ENCODE assay signal across 9 cellular contexts in genomic region chr16:68265078-68265925, GRCh38. TPM values are rescaled to one million over a fixed set of nuclear protein-coding genes. Genes with fewer than 3 reads are reported as not detected.
DNase-seq lines count a peak whose midpoint lies in the region; ATAC-seq, FAIRE-seq and TF ChIP-seq lines count a peak whose summit lies in the region.
"Had no signal": no experiment of that assay in that cellular context is flagged by ENCODE, and none has a peak within 500 bp of the region (broad histone marks: within the 10 kb centered on the region; RNA-seq: fewer than 3 reads in every experiment).

No MANE protein-coding gene starts in this region.

- peak overlapping the region; percentile 93 for H3K4me3 Mint-ChIP-seq in WTC11

- peaks cover 11 to 57% (median 45%) of the 10 kb centered on the region in 11 experiments; a peak in 20 of 22 replicates for H4K20me1 ChIP-seq in BLaER1 treated with 17β-estradiol and CSF1 and Interleukin-3, amounts not matched to agents 10 nM and 100 nM

- CTCF ChIA-PET in WTC11 (lab: Charles Lee): interaction anchor here (1.3 to 2.6 kb wide), 4 partner anchors 46 to 255 kb away, joined by 4 to 41 read pairs (median 12); partner anchors contain the start of genes PRMT7 and SLC7A6OS

- no peak for TF ChIP-seq EP300 in stomach (IDR thresholded peaks at IDR 0.05)

- peaks cover 16% of the 10 kb centered on the region for H3K27me3 Mint-ChIP-seq in WTC11 (ENCODE audit: low read depth)

- peak overlapping the region; percentile 83 to 97 (median 89) for H3K4me2 ChIP-seq in BLaER1 treated with 17β-estradiol and CSF1 and Interleukin-3, amounts not matched to agents 10 nM and 100 nM

- WGBS in lung, 2 donors: 4 to 5% methylated on average over 23 of the region's 23 CpGs
- 4 to 8% (median 6%) methylated on average over 23 of the region's 23 CpGs for WGBS in stomach, 5 donors

- H3K36me3 ChIP-seq in BLaER1 treated with 17β-estradiol and CSF1 and Interleukin-3, amounts not matched to agents 10 nM and 100 nM: peaks cover 21 to 46% (median 36%) of the 10 kb centered on the region in 11 experiments; a peak in 21 of 22 replicates
- peaks cover 0 to 3% of the 10 kb centered on the region in 2 donors for H3K36me3 ChIP-seq in lung (ENCODE audit: control insufficient read depth in 2 of 2, insufficient read depth in 2 of 2, low read length in 2 of 2)
- H3K36me3 ChIP-seq in stomach: peaks cover 2 to 7% (median 6%) of the 10 kb centered on the region in 4 donors

- peaks cover 34% of the 10 kb centered on the region for H3K4me1 Mint-ChIP-seq in WTC11

- H3K9me3 Mint-ChIP-seq in WTC11: no peaks in the 10 kb centered on the region

- H3K36me3 Mint-ChIP-seq in WTC11: no peaks in the 10 kb centered on the region

- POLR2A ChIA-PET in WTC11 (lab: Charles Lee): no interaction called here

- FAIRE-seq in GM19239 (lab: Jason Lieb, UNC): peak; percentile 51

- DNase-seq in GM19239 (ENCODE audit: insufficient read length, low spot score): no peak
- DNase-seq in LoVo (ENCODE audit: low spot score): peak; percentile 87
- DNase-seq in WTC11 (ENCODE audit: low spot score): peak; percentile 25
- peak; percentile 52 for DNase-seq in effector CD4-positive, alpha-beta T cell
- peak; percentile 83 for DNase-seq in lung (ENCODE audit: low spot score)
- DNase-seq in stomach: peak; percentile 70
- no peak for DNase-seq in NCI-H1694 (lab: John Stamatoyannopoulos, UW)

- no peaks in the 10 kb centered on the region for H3K9me3 ChIP-seq in BLaER1 treated with 17β-estradiol and CSF1 and Interleukin-3, amounts not matched to agents 10 nM and 100 nM (replicated peaks in 1 of 11)
- H3K9me3 ChIP-seq in lung (ENCODE audit: control insufficient read depth in 2 of 2, insufficient read depth in 1 of 2, low read length in 1 of 2): no peaks in the 10 kb centered on the region
- no peaks in the 10 kb centered on the region for H3K9me3 ChIP-seq in stomach

- ATAC-seq in WTC11: peak; percentile 8
- ATAC-seq in lung (ENCODE audit: insufficient read depth, low FRiP score): peak; percentile 51

- TF ChIP-seq POLR2A in stomach (IDR thresholded peaks at IDR 0.05): no peak

- peak overlapping the region; percentile 87 to 98 (median 92) for H3K9ac ChIP-seq in BLaER1 treated with 17β-estradiol and CSF1 and Interleukin-3, amounts not matched to agents 10 nM and 100 nM

- peaks cover 26 to 73% (median 61%) of the 10 kb centered on the region in 10 experiments for H3K4me1 ChIP-seq in BLaER1 treated with 17β-estradiol and CSF1 and Interleukin-3, amounts not matched to agents 10 nM and 100 nM
- H3K4me1 ChIP-seq in lung (ENCODE audit: control insufficient read depth in 2 of 2, insufficient read depth in 2 of 2, low read length in 2 of 2) (peaks cover 5 to 12% of the 10 kb centered on the region in 2 donors), stomach (peaks cover 20 to 71% (median 38%) of the 10 kb centered on the region in 4 donors)

- H3K4me3 ChIP-seq in BLaER1 treated with 17β-estradiol and CSF1 and Interleukin-3, amounts not matched to agents 10 nM and 100 nM: peak overlapping the region; percentile 75 to 92 (median 83)
- peak overlapping the region; percentile 68 for H3K4me3 ChIP-seq in lung
- H3K4me3 ChIP-seq in stomach: peak overlapping the region; percentile 65 to 91 (median 75)

- H3K27ac ChIP-seq in BLaER1 treated with 17β-estradiol and CSF1 and Interleukin-3, amounts not matched to agents 10 nM and 100 nM: peak overlapping the region; percentile 85 to 97 (median 93)
- H3K27ac ChIP-seq in lung (ENCODE audit: low read depth in 1 of 2, low read length in 1 of 2) (peak overlapping the region; percentile 99), stomach (peak overlapping the region; percentile 91 to 97 (median 94))

- intact Hi-C loops in stomach (cut with DNase I; ENCODE audit: low total_unique reads): no loop called here

- peak overlapping the region; percentile 48 for H3K27ac Mint-ChIP-seq in WTC11

- TF ChIP-seq CTCF in WTC11 (IDR thresholded peaks at IDR 0.05): no peak
- TF ChIP-seq CTCF in lung (IDR thresholded peaks at IDR 0.05; ENCODE audit: control extremely low read depth, extremely low read depth): no peak
- TF ChIP-seq CTCF in stomach (IDR thresholded peaks at IDR 0.05): no peak

- H3K27me3 ChIP-seq in BLaER1 treated with 17β-estradiol and CSF1 and Interleukin-3, amounts not matched to agents 10 nM and 100 nM: no peaks in the 10 kb centered on the region
- H3K27me3 ChIP-seq in lung (ENCODE audit: control insufficient read depth, insufficient read depth) (no peaks in the 10 kb centered on the region), stomach (no peaks in the 10 kb centered on the region)

TF ChIP-seq in WTC11, 78 proteins besides CTCF, POLR2A, EP300 and RAD21:
- TF ChIP-seq ETV6 (CRISPR knock-in tag; IDR thresholded peaks at IDR 0.05): peak; percentile 32; the same call in 1 of the 2 replicates
- no peak for TF ChIP-seq SP1 (CRISPR knock-in tag; conservative IDR thresholded peaks at IDR 0.05)
- TF ChIP-seq TCF7 (CRISPR knock-in tag; IDR thresholded peaks at IDR 0.05; ENCODE audit: low read depth): no peak
- 0 out of 2 replicates have a peak, but pooled peaks have one; percentile 19 for TF ChIP-seq TEAD1 (CRISPR knock-in tag; IDR thresholded peaks at IDR 0.05)
- no peak for TF ChIP-seq ZNF532 (CRISPR knock-in tag; IDR thresholded peaks at IDR 0.05; ENCODE audit: borderline replicate concordance)
- TF ChIP-seq JAZF1 (CRISPR knock-in tag; IDR thresholded peaks at IDR 0.05): no peak
- no peak for TF ChIP-seq ZNF281 (CRISPR knock-in tag; IDR thresholded peaks at IDR 0.05)
- TF ChIP-seq GABPB1 (CRISPR knock-in tag; IDR thresholded peaks at IDR 0.05): 0 out of 2 replicates have a peak, but pooled peaks have one; percentile 21
TF ChIP-seq in WTC11: peak in this region for 3.

RNA-seq across cellular contexts. Expression of gene SLC7A6, which starts 1.0 kb away (rescaled TPM):
- total RNA-seq in WTC11 (2021) (27.4 TPM in 3 replicates), lung (10 to 100 TPM; 25.8 to 36.2 TPM), stomach (10 to 100 TPM; 11.9 to 66.1 (median 17.2) TPM)
- polyA plus RNA-seq in lung (10 to 100 TPM in 1 of 2 donors, 1 to 10 TPM in 1; 8.9 to 14.2 TPM), stomach (1 to 10 TPM; 2.9 to 6.0 (median 4.2) TPM)

RNA-seq across cellular contexts. Expression of gene PLA2G15, which starts 20.1 kb away (rescaled TPM):
- 9.4 to 10.2 TPM (median 9.8 TPM) in 3 replicates for total RNA-seq in WTC11 (2021)
- total RNA-seq in lung: 10 to 100 TPM; 15.6 to 42.4 TPM
- 10 to 100 TPM; 11.0 to 23.7 TPM for polyA plus RNA-seq in lung
- 10 to 100 TPM in 2 of 5 donors, 1 to 10 TPM in 3; 3.5 to 16.5 (median 9.8) TPM for total RNA-seq in stomach
- polyA plus RNA-seq in stomach: 1 to 10 TPM; 4.4 to 6.0 (median 5.8) TPM

RNA-seq across cellular contexts. Expression of gene ESRP2, which starts 29.4 kb away (rescaled TPM):
- total RNA-seq in WTC11 (2021) (48.5 to 55.0 TPM (median 49.8 TPM) in 3 replicates), lung (10 to 100 TPM; 43.8 to 65.5 TPM), stomach (100 to 1,000 TPM in 1 of 5 donors, 10 to 100 TPM in 4; 19.8 to 184 (median 76.3) TPM)
- polyA plus RNA-seq in lung (10 to 100 TPM; 22.5 to 34.8 TPM), stomach (10 to 100 TPM; 21.5 to 36.9 (median 31.2) TPM)
- total RNA-seq: T-helper 2 cell treated with Interferon-gamma antibody and Interleukin-4, amounts not matched to agents 100 ng/mL and 5 ng/mL, for 36 hours had no signal

RNA-seq across cellular contexts. Expression of gene SLC7A6OS, which starts 45.4 kb away (rescaled TPM):
- total RNA-seq in WTC11 (2021) (20.5 to 22.6 TPM (median 20.7 TPM) in 3 replicates), lung (10 to 100 TPM; 17.3 to 18.9 TPM), stomach (10 to 100 TPM; 12.3 to 41.4 (median 16.7) TPM)
- polyA plus RNA-seq in lung (1 to 10 TPM; 6.3 to 6.6 TPM), stomach (1 to 10 TPM; 4.7 to 5.7 (median 5.7) TPM)

RNA-seq across cellular contexts. Expression of gene PRMT7, which starts 45.5 kb away (rescaled TPM):
- 50.3 to 59.3 TPM (median 52.5 TPM) in 3 replicates for total RNA-seq in WTC11 (2021)
- 10 to 100 TPM; 38.6 to 55.5 TPM for total RNA-seq in lung
- 10 to 100 TPM; 20.3 to 38.3 TPM for polyA plus RNA-seq in lung
- total RNA-seq in stomach: 10 to 100 TPM; 24.9 to 88.8 (median 48.3) TPM
- 10 to 100 TPM; 22.4 to 30.2 (median 28.6) TPM for polyA plus RNA-seq in stomach

Comparison
In these comparisons a context has a peak if more than half of its experiments do, and no peak if none do; other contexts are left out.
1. DNase-seq: peak in LoVo (single experiment), WTC11 (single experiment), effector CD4-positive, alpha-beta T cell (single experiment), lung (single experiment) and stomach (single experiment); none in GM19239 (single experiment) and NCI-H1694 (single experiment).
2. Peak in every context shown above with its lines, with median percentiles within 50 percentile points of each other: H3K27ac ChIP-seq and H3K4me3 ChIP-seq.